Comparison of ENCODE assay signal across 1 cellular context in genomic region chr10:132094581-132095234, GRCh38.
TF ChIP-seq lines count a peak whose summit lies in the region.

No MANE protein-coding gene starts in this region.

TF ChIP-seq in SK-N-SH treated with all-trans-retinoic acid at 6 μM for 48 hours, 23 proteins besides CTCF, POLR2A, EP300 and RAD21 (continued from another document):
- TF ChIP-seq POU6F1 (CRISPR knock-in tag; IDR thresholded peaks at IDR 0.05; ENCODE audit: borderline replicate concordance, low read depth), result no peak
- TF ChIP-seq, protein P1, sequence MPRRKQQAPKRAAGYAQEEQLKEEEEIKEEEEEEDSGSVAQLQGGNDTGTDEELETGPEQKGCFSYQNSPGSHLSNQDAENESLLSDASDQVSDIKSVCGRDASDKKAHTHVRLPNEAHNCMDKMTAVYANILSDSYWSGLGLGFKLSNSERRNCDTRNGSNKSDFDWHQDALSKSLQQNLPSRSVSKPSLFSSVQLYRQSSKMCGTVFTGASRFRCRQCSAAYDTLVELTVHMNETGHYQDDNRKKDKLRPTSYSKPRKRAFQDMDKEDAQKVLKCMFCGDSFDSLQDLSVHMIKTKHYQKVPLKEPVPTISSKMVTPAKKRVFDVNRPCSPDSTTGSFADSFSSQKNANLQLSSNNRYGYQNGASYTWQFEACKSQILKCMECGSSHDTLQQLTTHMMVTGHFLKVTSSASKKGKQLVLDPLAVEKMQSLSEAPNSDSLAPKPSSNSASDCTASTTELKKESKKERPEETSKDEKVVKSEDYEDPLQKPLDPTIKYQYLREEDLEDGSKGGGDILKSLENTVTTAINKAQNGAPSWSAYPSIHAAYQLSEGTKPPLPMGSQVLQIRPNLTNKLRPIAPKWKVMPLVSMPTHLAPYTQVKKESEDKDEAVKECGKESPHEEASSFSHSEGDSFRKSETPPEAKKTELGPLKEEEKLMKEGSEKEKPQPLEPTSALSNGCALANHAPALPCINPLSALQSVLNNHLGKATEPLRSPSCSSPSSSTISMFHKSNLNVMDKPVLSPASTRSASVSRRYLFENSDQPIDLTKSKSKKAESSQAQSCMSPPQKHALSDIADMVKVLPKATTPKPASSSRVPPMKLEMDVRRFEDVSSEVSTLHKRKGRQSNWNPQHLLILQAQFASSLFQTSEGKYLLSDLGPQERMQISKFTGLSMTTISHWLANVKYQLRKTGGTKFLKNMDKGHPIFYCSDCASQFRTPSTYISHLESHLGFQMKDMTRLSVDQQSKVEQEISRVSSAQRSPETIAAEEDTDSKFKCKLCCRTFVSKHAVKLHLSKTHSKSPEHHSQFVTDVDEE (CRISPR knock-in tag; IDR thresholded peaks at IDR 0.05), result no peak
- no peak for TF ChIP-seq ARNTL (CRISPR knock-in tag; IDR thresholded peaks at IDR 0.05; ENCODE audit: borderline replicate concordance, low read depth)
- no peak for TF ChIP-seq RARB (CRISPR knock-in tag; IDR thresholded peaks at IDR 0.05)
- TF ChIP-seq ZFP30 (CRISPR knock-in tag; IDR thresholded peaks at IDR 0.05), result no peak
- no peak for TF ChIP-seq ZNF70 (CRISPR knock-in tag; IDR thresholded peaks at IDR 0.05)
- no peak for TF ChIP-seq TCF4 (CRISPR knock-in tag; IDR thresholded peaks at IDR 0.05; ENCODE audit: borderline replicate concordance)
- no peak for TF ChIP-seq ESRRG (CRISPR knock-in tag; IDR thresholded peaks at IDR 0.05)
